ENCODE assay signal across 10 cellular contexts in the genomic region with DNA sequence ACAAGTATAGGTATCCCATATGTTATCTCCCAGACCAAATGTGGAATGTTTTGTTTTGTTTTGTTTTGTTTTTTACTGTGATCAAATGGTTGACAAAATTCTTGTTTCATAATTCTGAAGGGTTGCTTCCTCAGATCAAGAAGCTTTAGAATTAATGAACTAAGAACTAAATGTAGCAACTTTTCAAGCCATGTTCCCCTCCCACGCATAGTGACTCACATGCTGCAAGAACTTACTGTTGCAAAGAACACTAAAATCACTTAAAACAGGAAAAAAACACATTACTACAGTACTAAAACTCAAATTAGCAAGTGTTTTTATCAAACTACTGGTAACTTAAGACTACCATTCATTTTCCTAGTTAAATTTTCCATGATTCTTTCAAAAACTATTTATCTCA. TPM values are rescaled to one million over a fixed set of nuclear protein-coding genes. Genes with fewer than 3 reads are reported as not detected.
DNase-seq lines count a peak whose midpoint lies in the region; ATAC-seq, FAIRE-seq and TF ChIP-seq lines count a peak whose summit lies in the region.
"Had no signal": no experiment of that assay in that cellular context is flagged by ENCODE, and none has a peak within 500 bp of the region (broad histone marks: within the 10 kb centered on the region; RNA-seq: fewer than 3 reads in every experiment).

No MANE protein-coding gene starts in this region.

- H3K4me1 ChIP-seq in HepG2 (ENCODE audit: insufficient read depth, low read length), result peaks cover 21% of the 10 kb centered on the region

- BruUV-seq in HepG2 (replicated peaks; lab: Mats Ljungman, UMichigan), result TSS peak; percentile 1

- no peaks in the 10 kb centered on the region for H3K9me3 ChIP-seq in HepG2 (ENCODE audit: low read length)
- H3K9me3 ChIP-seq: esophagus muscularis mucosa had no signal

- H3K27ac ChIP-seq in HepG2 (ENCODE audit: extremely low read length, insufficient read depth, low read length), result no peak overlapping the region

- peaks cover 24% of the 10 kb centered on the region for H3K79me2 ChIP-seq in HepG2 (ENCODE audit: insufficient read depth, low read length)

- H3K4me1 Mint-ChIP-seq in activated naive CD8-positive, alpha-beta T cell treated with anti-CD3 and anti-CD28 coated beads, Interleukin-2, amount 50 U/mL, for 24 hours, result peaks cover 11% of the 10 kb centered on the region
- H3K4me1 Mint-ChIP-seq in mesothelial cell of epicardium, result peaks cover 10% of the 10 kb centered on the region

- H3K9me3 Mint-ChIP-seq in activated naive CD8-positive, alpha-beta T cell treated with anti-CD3 and anti-CD28 coated beads, Interleukin-2, amount 50 U/mL, for 24 hours, result no peaks in the 10 kb centered on the region
- no peaks in the 10 kb centered on the region for H3K9me3 Mint-ChIP-seq in mesothelial cell of epicardium
- H3K9me3 Mint-ChIP-seq: natural killer cell treated with Interleukin-12 subunit alpha and Interleukin-12 subunit beta and Interleukin-15 and Interleukin-18, amount 100 ng/mL, for 72 hours had no signal

- ATAC-seq in activated naive CD8-positive, alpha-beta T cell treated with anti-CD3 and anti-CD28 coated beads, Interleukin-2, amount 50 U/mL, for 24 hours, result peak; percentile 15
- ATAC-seq in HepG2, result no peak
- ATAC-seq in GM19452 (IDR thresholded peaks at IDR 0.05; ENCODE audit: unreplicated experiment), result no peak
- no peak for ATAC-seq in HG03460 (IDR thresholded peaks at IDR 0.05; ENCODE audit: unreplicated experiment)
- ATAC-seq: natural killer cell treated with Interleukin-12 subunit alpha and Interleukin-12 subunit beta and Interleukin-15 and Interleukin-18, amount 100 ng/mL, for 72 hours had no signal

- H3K27me3 ChIP-seq in HepG2 (ENCODE audit: control insufficient read depth in 1 of 2, insufficient read depth in 2 of 2, low read length in 2 of 2), result no peaks in the 10 kb centered on the region
- H3K27me3 ChIP-seq: esophagus muscularis mucosa had no signal

- in situ Hi-C loops in HepG2 (cut with HindIII; ENCODE audit: extremely low pct_ligation_motif_present, low pct_unique_long_range_greater_than_20kb), result no loop called here

- 100% methylated on average over 1 of the region's 1 CpG for WGBS in HepG2 (ENCODE audit: low lambda C conversion rate)

- TF ChIP-seq RAD21 in HepG2 (CRISPR knock-in tag; IDR thresholded peaks at IDR 0.05), result no peak

- peaks cover 32% of the 10 kb centered on the region for H3K36me3 Mint-ChIP-seq in activated naive CD8-positive, alpha-beta T cell treated with anti-CD3 and anti-CD28 coated beads, Interleukin-2, amount 50 U/mL, for 24 hours (ENCODE audit: low read depth)
- peaks cover 16% of the 10 kb centered on the region for H3K36me3 Mint-ChIP-seq in mesothelial cell of epicardium

- TF ChIP-seq POLR2A in HepG2 (IDR thresholded peaks at IDR 0.05; ENCODE audit: insufficient read depth in 1 of 2, low read depth in 2 of 2, low read length in 2 of 2), result no peak

- no peaks in the 10 kb centered on the region for H4K20me1 ChIP-seq in HepG2 (ENCODE audit: insufficient read depth, low read length)

- FAIRE-seq in GM18507 (lab: Jason Lieb, UNC) (peak; percentile 33), HepG2 (lab: Jason Lieb, UNC) (no peak)

- H2AFZ ChIP-seq in HepG2 (ENCODE audit: low read length), result no peak overlapping the region

- no peaks in the 10 kb centered on the region for H3K27me3 Mint-ChIP-seq in activated naive CD8-positive, alpha-beta T cell treated with anti-CD3 and anti-CD28 coated beads, Interleukin-2, amount 50 U/mL, for 24 hours
- H3K27me3 Mint-ChIP-seq in mesothelial cell of epicardium (ENCODE audit: low read depth), result no peaks in the 10 kb centered on the region
- H3K27me3 Mint-ChIP-seq: natural killer cell treated with Interleukin-12 subunit alpha and Interleukin-12 subunit beta and Interleukin-15 and Interleukin-18, amount 100 ng/mL, for 72 hours had no signal

- no peak for TF ChIP-seq EP300 in HepG2 (IDR thresholded peaks at IDR 0.05; ENCODE audit: low read depth in 2 of 2, low read length in 2 of 2)
- TF ChIP-seq EP300 in HepG2 (CRISPR knock-in tag; IDR thresholded peaks at IDR 0.05; ENCODE audit: borderline replicate concordance), result no peak

- H3K4me3 Mint-ChIP-seq in activated naive CD8-positive, alpha-beta T cell treated with anti-CD3 and anti-CD28 coated beads, Interleukin-2, amount 50 U/mL, for 24 hours, result no peak overlapping the region
- H3K4me3 Mint-ChIP-seq in mesothelial cell of epicardium, result no peak overlapping the region
- H3K4me3 Mint-ChIP-seq: natural killer cell treated with Interleukin-12 subunit alpha and Interleukin-12 subunit beta and Interleukin-15 and Interleukin-18, amount 100 ng/mL, for 72 hours had no signal

- TF ChIP-seq CTCF in AG09319 (IDR thresholded peaks at IDR 0.05; ENCODE audit: low read depth, low read length) (no peak), HepG2 (CRISPR knock-in tag; IDR thresholded peaks at IDR 0.05) (no peak), mesothelial cell of epicardium (IDR thresholded peaks at IDR 0.05; ENCODE audit: unreplicated experiment) (no peak)

- DNase-seq in AG09319 (ENCODE audit: extremely low read depth, low read depth) (peak; percentile 14), GM18507 (ENCODE audit: extremely low spot score, insufficient read length, low read depth) (no peak), HepG2 (ENCODE audit: low spot score) (no peak), mesothelial cell of epicardium (ENCODE audit: low spot score in 2 of 2, unreplicated experiment in 2 of 2) (no peak), NCI-H1930 (lab: John Stamatoyannopoulos, UW) (no peak)
- peak; percentile 28 for DNase-seq in activated naive CD8-positive, alpha-beta T cell treated with anti-CD3 and anti-CD28 coated beads, Interleukin-2, amount 50 U/mL, for 24 hours

- intact Hi-C loops in HepG2 (cut with micrococcal nuclease; ENCODE audit: unreplicated experiment), result no loop called here

- H3K4me3 ChIP-seq in HepG2 (replicated peaks in 1 of 3; ENCODE audit: insufficient read depth in 1 of 3, low read depth in 2 of 3, low read length in 3 of 3), result no peak overlapping the region
- H3K4me3 ChIP-seq: esophagus muscularis mucosa had no signal

- peaks cover 28 to 91% of the 10 kb centered on the region in 2 experiments for H3K36me3 ChIP-seq in HepG2 (replicated peaks in 1 of 2; ENCODE audit: control insufficient read depth in 1 of 2, insufficient read depth in 2 of 2, low read length in 2 of 2)

- H3K4me2 ChIP-seq in HepG2 (ENCODE audit: low read depth, low read length), result no peak overlapping the region

- CTCF ChIA-PET in HepG2 (lab: Yijun Ruan, JAX; ENCODE audit: low intra/inter-chr PET ratio, low total read pairs), result no interaction called here

- H3K9ac ChIP-seq in HepG2 (ENCODE audit: insufficient read depth, low read depth, low read length), result no peak overlapping the region

- H3K27ac Mint-ChIP-seq in activated naive CD8-positive, alpha-beta T cell treated with anti-CD3 and anti-CD28 coated beads, Interleukin-2, amount 50 U/mL, for 24 hours, result peak overlapping the region; percentile 34
- no peak overlapping the region for H3K27ac Mint-ChIP-seq in mesothelial cell of epicardium
- H3K27ac Mint-ChIP-seq: natural killer cell treated with Interleukin-12 subunit alpha and Interleukin-12 subunit beta and Interleukin-15 and Interleukin-18, amount 100 ng/mL, for 72 hours had no signal

- POLR2A ChIA-PET in HepG2 (lab: Yijun Ruan, JAX), result no interaction called here

TF ChIP-seq in HepG2, 621 proteins besides CTCF, POLR2A, EP300 and RAD21:
- TF ChIP-seq RBM22 (optimal IDR thresholded peaks at IDR 0.05; ENCODE audit: low read length), result peak; percentile 49
- no peak for TF ChIP-seq YY1 (IDR thresholded peaks at IDR 0.05; ENCODE audit: insufficient read depth, insufficient replicate concordance, low read depth, low read length)

RNA-seq across cellular contexts. Expression of a gene that starts 30.6 kb away (rescaled TPM):
- total RNA-seq in HepG2 (2016; rRNA removed; fragmentation: Illumina TruSeq; extraction: Trizol), result 91.9 and 103 TPM in 2 replicates
- 52.7 and 54.6 TPM in 2 replicates for total RNA-seq in HepG2 (2016; cell fraction: cytosol; rRNA removed; fragmentation: Illumina TruSeq; extraction: Trizol; ENCODE audit: low read depth)
- total RNA-seq in HepG2 (2016; cell fraction: insoluble cytoplasmic fraction; rRNA removed; fragmentation: Illumina TruSeq; extraction: Trizol), result 92.9 and 108 TPM in 2 replicates
- 54.8 and 56.7 TPM in 2 replicates for total RNA-seq in HepG2 (2016; cell fraction: membrane; rRNA removed; fragmentation: Illumina TruSeq; extraction: Trizol)
- total RNA-seq in HepG2 (2016; cell fraction: nucleus; rRNA removed; fragmentation: Illumina TruSeq; extraction: Trizol), result 147 and 151 TPM in 2 replicates
- polyA plus RNA-seq in HepG2 (2011; rRNA removed), result 34.3 and 49.4 TPM in 2 replicates
- polyA plus RNA-seq in HepG2 (2011; cell fraction: cytosol; rRNA removed), result 17.6 and 20.9 TPM in 2 replicates
- 29.2 and 34.2 TPM in 2 replicates for polyA plus RNA-seq in HepG2 (2011; cell fraction: nucleus; rRNA removed)
- 32.8 and 45.3 TPM in 2 replicates for polyA plus RNA-seq in HepG2 (2012)
- 13.0 and 17.4 TPM in 2 replicates for polyA plus RNA-seq in HepG2 (2016; cell fraction: cytosol; fragmentation: Illumina TruSeq; extraction: Trizol; ENCODE audit: low read depth)
- polyA plus RNA-seq in HepG2 (2016; cell fraction: insoluble cytoplasmic fraction; fragmentation: Illumina TruSeq; extraction: Trizol; ENCODE audit: low read depth), result 75.8 and 78.0 TPM in 2 replicates
- polyA plus RNA-seq in HepG2 (2016; cell fraction: membrane; fragmentation: Illumina TruSeq; extraction: Trizol; ENCODE audit: low read depth), result 27.6 and 27.9 TPM in 2 replicates
- polyA plus RNA-seq in HepG2 (2016; cell fraction: nucleus; fragmentation: Illumina TruSeq; extraction: Trizol; ENCODE audit: insufficient read depth, low read depth), result 66.8 and 68.2 TPM in 2 replicates
- polyA minus RNA-seq in HepG2 (2011; rRNA and poly(A)+ RNA removed; ENCODE audit: low replicate concordance), result 14.7 and 21.6 TPM in 2 replicates
- polyA minus RNA-seq in HepG2 (2011; cell fraction: cytosol; rRNA and poly(A)+ RNA removed), result 25.8 and 30.8 TPM in 2 replicates
- 227 and 258 TPM in 2 replicates for polyA minus RNA-seq in HepG2 (2011; cell fraction: nucleus; rRNA and poly(A)+ RNA removed)
- 73.9 to 84.8 TPM (median 80.7 TPM) in 3 replicates for total RNA-seq in mesothelial cell of epicardium

Comparison
In these comparisons a context has a peak if more than half of its experiments do, and no peak if none do; other contexts are left out.
1. DNase-seq: peak in AG09319 (single experiment) and activated naive CD8-positive, alpha-beta T cell treated with anti-CD3 and anti-CD28 coated beads, Interleukin-2, amount 50 U/mL, for 24 hours (single experiment); none in GM18507 (single experiment), HepG2 (single experiment), mesothelial cell of epicardium (0 of 2) and NCI-H1930 (0 of 2).